In genomic region chr1:174217787-174218574, GRCh38 we compare ENCODE assay signal across 8 cellular contexts. TPM values are rescaled to one million over a fixed set of nuclear protein-coding genes. Genes with fewer than 3 reads are reported as not detected.
A peak's percentile ranks its signal among the peaks of the same experiment; 100 is the strongest.
DNase-seq lines count a peak whose midpoint lies in the region; ATAC-seq and TF ChIP-seq lines count a peak whose summit lies in the region.

No MANE protein-coding gene starts in this region.

- H3K4me2 ChIP-seq in hepatocyte, result no peak overlapping the region

- intact Hi-C loops in adrenal gland (cut with DNase I), result loop anchor here in 1 of 2 donors (10.0 kb wide), 1 partner anchor 793 kb away; no protein-coding TSS in a partner anchor

- no peak overlapping the region for H3K27ac ChIP-seq in adrenal gland
- no peak overlapping the region for H3K27ac ChIP-seq in hepatocyte

- DNase-seq in Caki2 (ENCODE audit: low read depth) (peak; percentile 27), NCI-H128 (lab: John Stamatoyannopoulos, UW; ENCODE audit: unreplicated experiment) (peak; percentile 21), adrenal gland (no peak), hepatocyte (ENCODE audit: low spot score) (peak; percentile 39), superior temporal gyrus (ENCODE audit: extremely low spot score) (peak; percentile 79), nucleus accumbens (lab: John Stamatoyannopoulos, UW) (no peak)

- H3K79me2 ChIP-seq in hepatocyte, result no peaks in the 10 kb centered on the region

- H3K9me3 ChIP-seq in adrenal gland (replicated peaks in 1 of 3), result no peaks in the 10 kb centered on the region
- H3K9me3 ChIP-seq in hepatocyte (ENCODE audit: low read depth), result no peaks in the 10 kb centered on the region

- H2AFZ ChIP-seq in hepatocyte, result no peak overlapping the region

- no peak for TF ChIP-seq POLR2A in adrenal gland (IDR thresholded peaks at IDR 0.05)

- TF ChIP-seq CTCF in adrenal gland (IDR thresholded peaks at IDR 0.05) (peak; percentile 55 to 75 (median 65)), hepatocyte (IDR thresholded peaks at IDR 0.05; ENCODE audit: poor library complexity) (peak; percentile 78)

- ATAC-seq in GM19351 (IDR thresholded peaks at IDR 0.05; ENCODE audit: unreplicated experiment), result peak; percentile 56
- ATAC-seq in HG03520 (IDR thresholded peaks at IDR 0.05; ENCODE audit: unreplicated experiment), result no peak

- H3K4me1 ChIP-seq in adrenal gland (replicated peaks in 1 of 2), result no peaks in the 10 kb centered on the region
- H3K4me1 ChIP-seq in hepatocyte (ENCODE audit: insufficient read depth), result no peaks in the 10 kb centered on the region

- H4K20me1 ChIP-seq in hepatocyte (ENCODE audit: insufficient read depth, poor library complexity, severe bottlenecking), result no peaks in the 10 kb centered on the region

- H3K4me3 ChIP-seq in adrenal gland (no peak overlapping the region), hepatocyte (no peak overlapping the region)

- no peaks in the 10 kb centered on the region for H3K9me2 ChIP-seq in hepatocyte (replicated peaks; ENCODE audit: insufficient read depth)

- in situ Hi-C loops in Caki2 (cut with HindIII; ENCODE audit: low pct_unique_long_range_greater_than_20kb, low sequenced_read_pairs), result no loop called here

- WGBS in adrenal gland, 4 donors, result 28 to 37% (median 34%) methylated on average over 4 of the region's 4 CpGs
- 48% methylated on average over 4 of the region's 4 CpGs for WGBS in hepatocyte (ENCODE audit: low lambda C conversion rate, missing lambda C conversion rate)

- H3K27me3 ChIP-seq in adrenal gland (no peaks in the 10 kb centered on the region), hepatocyte (no peaks in the 10 kb centered on the region)

- no peaks in the 10 kb centered on the region for H3K36me3 ChIP-seq in adrenal gland (replicated peaks in 1 of 2)
- H3K36me3 ChIP-seq in hepatocyte (replicated peaks; ENCODE audit: insufficient read depth, low read depth), result no peaks in the 10 kb centered on the region

RNA-seq across cellular contexts. Expression of gene RABGAP1L, which starts 58.7 kb away (rescaled TPM):
- 6.1 and 6.8 TPM in 2 replicates for total RNA-seq in Caki2 (2014; rRNA removed; shearing (Covaris generic); ENCODE audit: low replicate concordance)
- total RNA-seq in adrenal gland (10 to 100 TPM; 13.5 to 29.0 (median 19.7) TPM), hepatocyte (41.8 and 42.0 TPM in 2 replicates)
- polyA plus RNA-seq in adrenal gland (10 to 100 TPM; 10.4 to 22.0 (median 14.8) TPM), hepatocyte (15.0 and 15.5 TPM in 2 replicates)

Comparison
In these comparisons a context has a peak if more than half of its experiments do, and no peak if none do; other contexts are left out.
1. DNase-seq: peak in Caki2 (single experiment), NCI-H128 (single experiment), hepatocyte (single experiment) and superior temporal gyrus (single experiment); none in adrenal gland (0 of 7) and nucleus accumbens (0 of 56).